ENCODE assay signal across 8 cellular contexts in genomic region chr1:206930210-206930798, GRCh38. TPM values are rescaled to one million over a fixed set of nuclear protein-coding genes. Genes with fewer than 3 reads are reported as not detected.
DNase-seq lines count a peak whose midpoint lies in the region; ATAC-seq lines count a peak whose summit lies in the region.

No MANE protein-coding gene starts in this region.

- H3K27me3 Mint-ChIP-seq in activated T-cell treated with anti-CD3 and anti-CD28 coated beads, Interleukin-2, amount 50 U/mL, for 4 hours (ENCODE audit: low read depth) = no peaks in the 10 kb centered on the region

- ATAC-seq in GM19023 (IDR thresholded peaks at IDR 0.05; ENCODE audit: unreplicated experiment) = peak; percentile 75
- ATAC-seq in HG03064 (IDR thresholded peaks at IDR 0.05; ENCODE audit: low read depth, unreplicated experiment) = peak; percentile 77
- ATAC-seq in activated T-cell treated with anti-CD3 and anti-CD28 coated beads, Interleukin-2, amount 50 U/mL, for 4 hours = peak; percentile 54 to 61

- H3K4me3 Mint-ChIP-seq in activated T-cell treated with anti-CD3 and anti-CD28 coated beads, Interleukin-2, amount 50 U/mL, for 4 hours = peak overlapping the region; percentile 27

- DNase-seq in CD1c-positive myeloid dendritic cell (ENCODE audit: extremely low spot score) (peak; percentile 63), NCI-H146 treated with DMSO at 0.1 percent for 48 hours (lab: John Stamatoyannopoulos, UW; ENCODE audit: unreplicated experiment) (no peak), DMS153 treated with DMSO at 0.1 percent for 48 hours (lab: John Stamatoyannopoulos, UW; ENCODE audit: unreplicated experiment) (no peak), cerebellum (ENCODE audit: low spot score) (no peak), NCI-H2171 (lab: John Stamatoyannopoulos, UW) (no peak)
- DNase-seq in activated T-cell treated with anti-CD3 and anti-CD28 coated beads, Interleukin-2, amount 50 U/mL, for 4 hours = no peak

- H3K4me1 Mint-ChIP-seq in activated T-cell treated with anti-CD3 and anti-CD28 coated beads, Interleukin-2, amount 50 U/mL, for 4 hours (ENCODE audit: low read depth) = peaks cover 51% of the 10 kb centered on the region

- no peaks in the 10 kb centered on the region for H3K36me3 Mint-ChIP-seq in activated T-cell treated with anti-CD3 and anti-CD28 coated beads, Interleukin-2, amount 50 U/mL, for 4 hours (ENCODE audit: insufficient read depth)

- H3K9me3 Mint-ChIP-seq in activated T-cell treated with anti-CD3 and anti-CD28 coated beads, Interleukin-2, amount 50 U/mL, for 4 hours = no peaks in the 10 kb centered on the region

RNA-seq across cellular contexts. Expression of gene FCMR, which starts 8.6 kb away (rescaled TPM):
- total RNA-seq in activated T-cell treated with anti-CD3 and anti-CD28 coated beads, Interleukin-2, amount 50 U/mL, for 4 hours = 10 to 100 TPM; 24.7 to 41.7 (median 24.8) TPM
- not detected for total RNA-seq in cerebellum

RNA-seq across cellular contexts. Expression of gene PIGR, which starts 16.0 kb away (rescaled TPM):
- total RNA-seq in activated T-cell treated with anti-CD3 and anti-CD28 coated beads, Interleukin-2, amount 50 U/mL, for 4 hours = 1 to 10 TPM; 1.6 to 3.0 (median 1.8) TPM
- total RNA-seq in cerebellum = 3.5 TPM

RNA-seq across cellular contexts. Expression of gene IL24, which starts 33.1 kb away (rescaled TPM):
- total RNA-seq in activated T-cell treated with anti-CD3 and anti-CD28 coated beads, Interleukin-2, amount 50 U/mL, for 4 hours = 10 to 100 TPM; 11.9 to 30.7 (median 25.0) TPM
- total RNA-seq in cerebellum = not detected

RNA-seq across cellular contexts. Expression of gene FCAMR, which starts 40.0 kb away (rescaled TPM):
- total RNA-seq in activated T-cell treated with anti-CD3 and anti-CD28 coated beads, Interleukin-2, amount 50 U/mL, for 4 hours = not detected
- not detected for total RNA-seq in cerebellum

Comparison
In these comparisons a context has a peak if more than half of its experiments do, and no peak if none do; other contexts are left out.
1. RNA of gene FCMR, which starts 8.6 kb away (total RNA-seq): 24.7 to 41.7 TPM in activated T-cell treated with anti-CD3 and anti-CD28 coated beads, Interleukin-2, amount 50 U/mL, for 4 hours; not detected in cerebellum (single experiment); every median in the first group is over 10 times any median in the second.
2. RNA of gene IL24, which starts 33.1 kb away (total RNA-seq): 11.9 to 30.7 TPM in activated T-cell treated with anti-CD3 and anti-CD28 coated beads, Interleukin-2, amount 50 U/mL, for 4 hours; not detected in cerebellum (single experiment); every median in the first group is over 10 times any median in the second.
3. Peak in every context shown above with its lines, with median percentiles within 50 percentile points of each other: ATAC-seq.